Comparison of ENCODE assay signal across 20 cellular contexts in genomic region chr1:5752715-5753330, GRCh38.
"Had no signal": no experiment of that assay in that cellular context is flagged by ENCODE, and none has a peak within 500 bp of the region (broad histone marks: within the 10 kb centered on the region; RNA-seq: fewer than 3 reads in every experiment).

No MANE protein-coding gene starts in this region.

- H3K27ac ChIP-seq: brain microvascular endothelial cell, hepatocyte, left lung, uterus, WERI-Rb-1 had no signal

- H3K4me1 Mint-ChIP-seq: activated naive CD4-positive, alpha-beta T cell treated with anti-CD3 and anti-CD28 coated beads, Interleukin-2, amount 50 U/mL, for 24 hours; stimulated activated naive CD8-positive, alpha-beta T cell treated with anti-CD3 and anti-CD28 coated beads, Interleukin-15, amount 100 ng/mL, for 72 hours; T-cell had no signal

- FAIRE-seq: endothelial cell of umbilical vein had no signal

- H3K36me3 Mint-ChIP-seq: activated naive CD4-positive, alpha-beta T cell treated with anti-CD3 and anti-CD28 coated beads, Interleukin-2, amount 50 U/mL, for 24 hours; T-cell had no signal

- H2AFZ ChIP-seq: hepatocyte had no signal

- ATAC-seq: stimulated activated naive CD8-positive, alpha-beta T cell treated with anti-CD3 and anti-CD28 coated beads, Interleukin-15, amount 100 ng/mL, for 72 hours; T-cell had no signal

- H3K27me3 ChIP-seq: brain microvascular endothelial cell, hepatocyte, uterus had no signal

- H3K36me3 ChIP-seq: brain microvascular endothelial cell, left lung, tibial nerve, uterus, WERI-Rb-1 had no signal

- H3K79me2 ChIP-seq: hepatocyte had no signal

- DNase-seq: activated CD4-positive, alpha-beta T cell treated with anti-CD3 and anti-CD28 coated beads for 1 hour; activated gamma-delta T cell treated with Interleukin-2 at 50 U/mL for 16 hours; activated T-cell treated with anti-CD3 and anti-CD28 coated beads, Interleukin-2, amount 50 U/mL, for 1 hour; brain microvascular endothelial cell; central memory CD4-positive, alpha-beta T cell; dermis blood vessel endothelial cell; effector memory CD4-positive, alpha-beta T cell; foreskin melanocyte; kidney glomerular epithelial cell; stimulated activated CD4-positive, alpha-beta T cell treated with anti-CD3 and anti-CD28 coated beads, Interleukin-1b, Interleukin-23, amount 100 ng/mL, for 48 hours; stimulated activated naive CD8-positive, alpha-beta T cell treated with anti-CD3 and anti-CD28 coated beads, Interleukin-15, amount 100 ng/mL, for 72 hours; T-cell; uterus had no signal

- H3K4me3 Mint-ChIP-seq: activated naive CD4-positive, alpha-beta T cell treated with anti-CD3 and anti-CD28 coated beads, Interleukin-2, amount 50 U/mL, for 24 hours; stimulated activated naive CD8-positive, alpha-beta T cell treated with anti-CD3 and anti-CD28 coated beads, Interleukin-15, amount 100 ng/mL, for 72 hours; T-cell; T-helper 2 cell treated with Interferon-gamma antibody and Interleukin-4, amounts not matched to agents 5 μg/mL and 100 μg/mL, for 36 hours had no signal

- H3K9me3 ChIP-seq: left lung, tibial nerve, uterus had no signal

- H3K27ac Mint-ChIP-seq: activated naive CD4-positive, alpha-beta T cell treated with anti-CD3 and anti-CD28 coated beads, Interleukin-2, amount 50 U/mL, for 24 hours; stimulated activated naive CD8-positive, alpha-beta T cell treated with anti-CD3 and anti-CD28 coated beads, Interleukin-15, amount 100 ng/mL, for 72 hours; T-cell; T-helper 2 cell treated with Interferon-gamma antibody and Interleukin-4, amounts not matched to agents 5 μg/mL and 100 μg/mL, for 36 hours had no signal

- H3K4me1 ChIP-seq: left lung, uterus had no signal

- H3K9me3 Mint-ChIP-seq: activated naive CD4-positive, alpha-beta T cell treated with anti-CD3 and anti-CD28 coated beads, Interleukin-2, amount 50 U/mL, for 24 hours; stimulated activated naive CD8-positive, alpha-beta T cell treated with anti-CD3 and anti-CD28 coated beads, Interleukin-15, amount 100 ng/mL, for 72 hours; T-cell; T-helper 2 cell treated with Interferon-gamma antibody and Interleukin-4, amounts not matched to agents 5 μg/mL and 100 μg/mL, for 36 hours had no signal

- H3K4me3 ChIP-seq: hepatocyte, left lung, tibial nerve, uterus had no signal

- H3K4me2 ChIP-seq: hepatocyte had no signal
